10 cellular contexts compared by ENCODE assay signal in the genomic region with DNA sequence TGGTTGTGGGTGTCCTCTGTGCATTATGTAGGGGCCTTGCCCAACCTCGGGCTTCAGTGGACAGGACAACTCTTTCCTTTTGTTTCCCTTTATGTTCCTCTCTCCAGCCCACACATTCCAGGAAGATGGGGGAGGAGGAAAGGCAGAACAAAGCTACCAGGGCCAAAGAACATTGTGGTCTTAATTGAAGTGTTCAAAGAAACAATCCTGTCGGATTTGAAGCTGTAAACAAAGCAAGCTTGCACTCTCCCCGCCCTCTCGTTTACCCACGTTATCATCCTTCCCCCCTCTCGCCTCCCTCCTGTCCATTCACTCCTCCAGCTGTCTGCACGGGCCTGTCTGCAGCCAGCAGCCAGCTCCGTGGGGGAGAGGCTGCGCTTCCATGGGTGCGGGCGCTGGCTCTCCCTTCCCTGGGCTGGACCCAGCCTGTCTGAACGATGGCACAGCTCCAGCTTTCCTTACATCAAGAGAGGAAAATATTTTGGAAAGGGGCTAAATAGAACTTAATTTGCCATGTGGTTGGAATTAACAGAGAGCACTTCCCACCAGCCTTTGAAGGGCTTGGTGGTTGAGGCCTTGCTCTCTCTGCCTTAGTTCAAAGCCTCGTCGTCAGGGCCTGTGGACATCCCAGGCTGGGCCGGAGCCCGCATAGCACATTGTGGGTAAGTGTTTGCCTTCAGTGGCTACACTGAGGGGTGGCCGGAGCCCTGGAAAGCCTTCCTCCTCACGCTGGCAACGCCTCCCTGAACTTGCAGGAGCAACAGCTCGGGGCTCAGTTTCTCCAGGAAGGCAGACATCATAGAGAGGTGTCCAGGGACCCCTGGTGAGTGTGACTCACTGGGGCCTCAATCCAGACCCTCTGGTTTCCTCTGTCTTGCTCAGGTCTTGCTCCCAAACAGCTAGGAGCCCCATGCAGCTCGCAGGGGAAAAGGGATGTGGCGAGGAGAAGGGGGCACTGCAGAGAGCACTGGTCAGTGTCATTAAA.
DNase-seq lines count a peak whose midpoint lies in the region; TF ChIP-seq lines count a peak whose summit lies in the region.
"Had no signal": no experiment of that assay in that cellular context is flagged by ENCODE, and none has a peak within 500 bp of the region (broad histone marks: within the 10 kb centered on the region; RNA-seq: fewer than 3 reads in every experiment).

No MANE protein-coding gene starts in this region.

- no peaks in the 10 kb centered on the region for H3K9me3 ChIP-seq in BE2C

- no peaks in the 10 kb centered on the region for H3K4me1 ChIP-seq in BE2C

- no peaks in the 10 kb centered on the region for H3K36me3 ChIP-seq in BE2C

- CTCF ChIA-PET in RWPE1 (lab: Yijun Ruan, JAX): no interaction called here

- H3K4me3 ChIP-seq in BE2C (ENCODE audit: low read depth, low read length) (no peak overlapping the region), fibroblast of pulmonary artery (replicated peaks; ENCODE audit: low read depth, low read length) (no peak overlapping the region)

- TF ChIP-seq CTCF in BE2C (IDR thresholded peaks at IDR 0.05; ENCODE audit: low read depth, low read length): no peak
- no peak for TF ChIP-seq CTCF in RWPE1 (conservative IDR thresholded peaks at IDR 0.05; ENCODE audit: low read depth)
- no peak for TF ChIP-seq CTCF in fibroblast of pulmonary artery (IDR thresholded peaks at IDR 0.05; ENCODE audit: low read length, missing control alignments)

- H3K27me3 ChIP-seq in BE2C: no peaks in the 10 kb centered on the region

- DNase-seq in BE2C (peak; percentile 10), RWPE1 (ENCODE audit: low spot score) (no peak), fibroblast of pulmonary artery (ENCODE audit: low read depth) (peak; percentile 99), occipital lobe (lab: John Stamatoyannopoulos, UW) (peak; percentile 49), NCI-H2107 (lab: John Stamatoyannopoulos, UW) (no peak), 8988T (no peak)
- no peak for DNase-seq in stimulated activated CD4-positive, alpha-beta T cell treated with anti-CD3 and anti-CD28 coated beads, Interleukin-2, amount 100 ng/mL, for 48 hours
- DNase-seq in activated CD4-positive, CD25-positive, alpha-beta regulatory T cell (lab: John Stamatoyannopoulos, UW): no peak
- DNase-seq: DMS53, NCI-H1092 had no signal

- H3K27ac ChIP-seq in RWPE1: peak overlapping the region; percentile 84

- POLR2A ChIA-PET in RWPE1 (lab: Yijun Ruan, JAX; ENCODE audit: low non-redundant PET): no interaction called here

Comparison
In these comparisons a context has a peak if more than half of its experiments do, and no peak if none do; other contexts are left out.
1. DNase-seq: peak in BE2C (single experiment), fibroblast of pulmonary artery (single experiment) and occipital lobe (single experiment); none in RWPE1 (single experiment), NCI-H2107 (single experiment), stimulated activated CD4-positive, alpha-beta T cell treated with anti-CD3 and anti-CD28 coated beads, Interleukin-2, amount 100 ng/mL, for 48 hours (0 of 2), 8988T (single experiment) and activated CD4-positive, CD25-positive, alpha-beta regulatory T cell (0 of 4).